In genomic region chr7:36653011-36653670, GRCh38 we compare ENCODE assay signal across 16 cellular contexts.
DNase-seq lines count a peak whose midpoint lies in the region; ATAC-seq, FAIRE-seq and TF ChIP-seq lines count a peak whose summit lies in the region.
"Had no signal": no experiment of that assay in that cellular context is flagged by ENCODE, and none has a peak within 500 bp of the region (broad histone marks: within the 10 kb centered on the region; RNA-seq: fewer than 3 reads in every experiment).

No MANE protein-coding gene starts in this region.

- intact Hi-C loops in left colon (cut with DNase I, micrococcal nuclease), result no loop called here

- H3K27ac ChIP-seq in A549 (peak overlapping the region; percentile 10 to 66; a peak in 4 of 6 replicates), brain microvascular endothelial cell (no peak overlapping the region), smooth muscle cell (ENCODE audit: low read depth) (no peak overlapping the region)
- H3K27ac ChIP-seq: foreskin keratinocyte, thoracic aorta had no signal

- TF ChIP-seq RAD21 in A549 (conservative IDR thresholded peaks at IDR 0.05 in 1 of 2, IDR thresholded peaks at IDR 0.05 in 1 of 2), result no peak

- H3K79me2 ChIP-seq in smooth muscle cell (ENCODE audit: low read depth), result no peaks in the 10 kb centered on the region

- no peak for FAIRE-seq in A549 (lab: Jason Lieb, UNC)
- FAIRE-seq: TTC549 had no signal

- no peak for TF ChIP-seq POLR2A in A549 (IDR thresholded peaks at IDR 0.05; ENCODE audit: low read length)

- no peaks in the 10 kb centered on the region for H4K20me1 ChIP-seq in smooth muscle cell (ENCODE audit: low read depth)

- ATAC-seq in A549 (no peak), left colon (peak; percentile 68)
- ATAC-seq: foreskin keratinocyte had no signal

- peak in 1 of 2 experiments; percentile 18 for DNase-seq in A549 (ENCODE audit: low read depth in 1 of 2, low spot score in 1 of 2)
- DNase-seq in HEK293T (ENCODE audit: extremely low spot score), result no peak
- peak; percentile 33 for DNase-seq in brain microvascular endothelial cell
- DNase-seq in left colon, result no peak
- DNase-seq in NCI-H524 treated with DMSO at 0.1 percent for 48 hours (lab: John Stamatoyannopoulos, UW), result no peak
- no peak for DNase-seq in cerebellar cortex (ENCODE audit: low spot score)
- DNase-seq in smooth muscle cell (lab: John Stamatoyannopoulos, UW; ENCODE audit: unreplicated experiment), result no peak
- DNase-seq in LoVo (ENCODE audit: low spot score), result no peak
- DNase-seq: aorta, BE2C, GF-D8, NCI-H1694 treated with DMSO at 0.1 percent for 48 hours had no signal

- 62% methylated on average over 3 of the region's 3 CpGs for WGBS in A549 (ENCODE audit: missing lambda C conversion rate)
- 66% methylated on average over 3 of the region's 3 CpGs for WGBS in smooth muscle cell (ENCODE audit: low lambda C conversion rate)

- H3K4me1 ChIP-seq in A549, result peaks cover 44% of the 10 kb centered on the region
- H3K4me1 ChIP-seq in smooth muscle cell (ENCODE audit: low read depth), result peaks cover 16% of the 10 kb centered on the region
- H3K4me1 ChIP-seq: BE2C had no signal

- H3F3A ChIP-seq in smooth muscle cell (ENCODE audit: low read depth), result no peaks in the 10 kb centered on the region

- 0 out of 5 replicates have a peak, but pooled peaks of 1 of the 2 experiments have one; percentile 23 for TF ChIP-seq EP300 in A549 (IDR thresholded peaks at IDR 0.05)

- H3K9ac ChIP-seq in smooth muscle cell (ENCODE audit: low read depth), result no peak overlapping the region

- POLR2A ChIA-PET in A549 (lab: Yijun Ruan, JAX) (no interaction called here), HEK293T (lab: Yijun Ruan, JAX) (interaction anchor here (0.8 to 1.9 kb wide), 2 partner anchors 8 to 18 kb away, joined by 3 to 4 read pairs; no protein-coding TSS in a partner anchor)

- no peaks in the 10 kb centered on the region for H3K9me3 ChIP-seq in A549
- no peaks in the 10 kb centered on the region for H3K9me3 ChIP-seq in smooth muscle cell (replicated peaks; ENCODE audit: low read depth)
- H3K9me3 ChIP-seq: BE2C, thoracic aorta had no signal

- no peaks in the 10 kb centered on the region for H3K27me3 ChIP-seq in brain microvascular endothelial cell (replicated peaks)
- H3K27me3 ChIP-seq in smooth muscle cell (ENCODE audit: low read depth), result no peaks in the 10 kb centered on the region
- H3K27me3 ChIP-seq: BE2C, foreskin keratinocyte had no signal

- peak overlapping the region; percentile 27 for H3K4me2 ChIP-seq in A549
- no peak overlapping the region for H3K4me2 ChIP-seq in smooth muscle cell

- in situ Hi-C loops in brain microvascular endothelial cell (cut with HindIII; ENCODE audit: low pct_ligation_motif_present, low sequenced_read_pairs), result no loop called here

- no peak overlapping the region for H2AFZ ChIP-seq in smooth muscle cell (ENCODE audit: low read depth)

- no peak for TF ChIP-seq CTCF in A549 (IDR thresholded peaks at IDR 0.05)
- no peak for TF ChIP-seq CTCF in brain microvascular endothelial cell (IDR thresholded peaks at IDR 0.05; ENCODE audit: low read depth, low read length, missing control alignments)
- TF ChIP-seq CTCF in smooth muscle cell (IDR thresholded peaks at IDR 0.05; ENCODE audit: borderline replicate concordance, insufficient read depth, poor library complexity, severe bottlenecking), result no peak

- H3K36me3 ChIP-seq in brain microvascular endothelial cell (replicated peaks) (no peaks in the 10 kb centered on the region), smooth muscle cell (ENCODE audit: low read depth) (no peaks in the 10 kb centered on the region)
- H3K36me3 ChIP-seq: BE2C, thoracic aorta had no signal

- no peak overlapping the region for H3K4me3 ChIP-seq in A549
- H3K4me3 ChIP-seq in brain microvascular endothelial cell (ENCODE audit: low read depth, low read length), result no peak overlapping the region
- H3K4me3 ChIP-seq in smooth muscle cell, result no peak overlapping the region
- H3K4me3 ChIP-seq: lung, thoracic aorta had no signal

- CTCF ChIA-PET in A549 (lab: Yijun Ruan, JAX) (interaction anchor here (0.7 to 1.2 kb wide), 3 partner anchors 13 to 163 kb away, joined by 3 to 5 read pairs (median 3); no protein-coding TSS in a partner anchor), HEK293T (lab: Yijun Ruan, JAX) (interaction anchor here (1.5 kb wide), 1 partner anchor 18 kb away, joined by 4 read pairs; no protein-coding TSS in a partner anchor)

TF ChIP-seq in A549, 52 proteins besides CTCF, POLR2A, EP300 and RAD21:
- TF ChIP-seq JUNB (IDR thresholded peaks at IDR 0.05) (0 out of 2 replicates have a peak, but pooled peaks have one; percentile 18), HDAC2 (IDR thresholded peaks at IDR 0.05) (no peak)

TF ChIP-seq in HEK293T, 16 proteins besides CTCF, POLR2A, EP300 and RAD21:
- TF ChIP-seq CTBP1 (IDR thresholded peaks at IDR 0.05; ENCODE audit: borderline replicate concordance) (0 out of 2 replicates have a peak, but pooled peaks have one; percentile 15), PKNOX1 (IDR thresholded peaks at IDR 0.05) (peak; percentile 49), FOXK2 (IDR thresholded peaks at IDR 0.05) (no peak), ARNT (IDR thresholded peaks at IDR 0.05) (no peak), NFRKB (IDR thresholded peaks at IDR 0.05) (no peak), SUZ12 (IDR thresholded peaks at IDR 0.05) (no peak), ELF4 (IDR thresholded peaks at IDR 0.05) (no peak), FOXM1 (IDR thresholded peaks at IDR 0.05; ENCODE audit: borderline replicate concordance) (no peak), HDGF (IDR thresholded peaks at IDR 0.05; ENCODE audit: borderline replicate concordance) (no peak), L3MBTL2 (conservative IDR thresholded peaks at IDR 0.05) (no peak), FOXA1 (IDR thresholded peaks at IDR 0.05) (no peak), LEF1 (IDR thresholded peaks at IDR 0.05; ENCODE audit: borderline replicate concordance) (no peak), BHLHE40 (IDR thresholded peaks at IDR 0.05; ENCODE audit: borderline replicate concordance) (no peak)

Comparison
In these comparisons a context has a peak if more than half of its experiments do, and no peak if none do; other contexts are left out.
1. H3K27ac ChIP-seq: peak in A549 (2 of 2); none in brain microvascular endothelial cell (single experiment) and smooth muscle cell (single experiment).